In genomic region chr1:45694823-45695222, GRCh38 we compare ENCODE assay signal across 1 cellular context.
TF ChIP-seq lines count a peak whose summit lies in the region.

No MANE protein-coding gene starts in this region.

TF ChIP-seq in SK-N-SH, 30 proteins besides CTCF, POLR2A, EP300 and RAD21:
- no peak for TF ChIP-seq SMC3 (IDR thresholded peaks at IDR 0.05; ENCODE audit: low read depth, low read length)
- TF ChIP-seq ELF1 (IDR thresholded peaks at IDR 0.05), result no peak
- no peak for TF ChIP-seq IRF3 (IDR thresholded peaks at IDR 0.05; ENCODE audit: low read depth, low read length)
- TF ChIP-seq TCF12 (IDR thresholded peaks at IDR 0.05), result no peak
- TF ChIP-seq MEF2A (IDR thresholded peaks at IDR 0.05; ENCODE audit: borderline replicate concordance, low read depth), result no peak
- TF ChIP-seq FOSL2 (IDR thresholded peaks at IDR 0.05; ENCODE audit: borderline replicate concordance, low read depth), result no peak
- no peak for TF ChIP-seq TEAD4 (IDR thresholded peaks at IDR 0.05; ENCODE audit: borderline replicate concordance, insufficient read depth)
- TF ChIP-seq MAX (IDR thresholded peaks at IDR 0.05; ENCODE audit: low read depth), result no peak
- TF ChIP-seq ZBTB33 (IDR thresholded peaks at IDR 0.05; ENCODE audit: borderline replicate concordance, low read depth), result no peak
- TF ChIP-seq PBX3 (IDR thresholded peaks at IDR 0.05), result no peak
- TF ChIP-seq CHD2 (IDR thresholded peaks at IDR 0.05; ENCODE audit: low read length, partially characterized antibody), result no peak
- no peak for TF ChIP-seq YY1 (IDR thresholded peaks at IDR 0.05; ENCODE audit: low read depth)
- TF ChIP-seq GABPA (IDR thresholded peaks at IDR 0.05; ENCODE audit: low read depth), result no peak
